In the genomic region with DNA sequence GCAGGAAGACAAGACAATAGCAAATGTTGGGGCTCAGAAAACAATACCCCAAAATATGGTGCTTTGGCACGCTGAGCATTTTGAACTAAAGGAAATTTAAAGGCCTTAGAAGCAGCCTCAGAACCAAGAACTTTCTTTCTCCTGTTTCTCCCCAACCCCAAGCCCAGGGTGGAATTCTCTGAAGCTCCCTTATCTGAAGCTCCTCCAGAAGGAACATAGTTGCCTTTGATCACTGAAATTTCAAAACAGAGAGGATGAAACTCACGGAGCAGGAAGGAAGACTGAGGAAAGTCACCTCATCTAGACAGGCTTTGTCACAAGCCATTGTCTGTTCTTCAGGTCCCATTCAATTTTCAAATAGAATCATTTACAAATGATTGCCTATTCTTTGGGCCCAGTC, we compare ENCODE assay signal across 13 cellular contexts. TPM values are rescaled to one million over a fixed set of nuclear protein-coding genes. Genes with fewer than 3 reads are reported as not detected.
DNase-seq lines count a peak whose midpoint lies in the region; ATAC-seq and TF ChIP-seq lines count a peak whose summit lies in the region.
"Had no signal": no experiment of that assay in that cellular context is flagged by ENCODE, and none has a peak within 500 bp of the region (broad histone marks: within the 10 kb centered on the region; RNA-seq: fewer than 3 reads in every experiment).

No MANE protein-coding gene starts in this region.

- H3K14ac ChIP-seq in trophoblast cell (ENCODE audit: low read length): no peak overlapping the region

- H3K4me1 ChIP-seq in GM23338 (ENCODE audit: insufficient read depth): peaks cover 29% of the 10 kb centered on the region
- peaks cover 14 to 15% of the 10 kb centered on the region in 2 experiments for H3K4me1 ChIP-seq in trophoblast cell (ENCODE audit: control insufficient read depth in 1 of 2, insufficient read depth in 2 of 2, low read length in 2 of 2)

- H3K4me3 Mint-ChIP-seq in GM23338: no peak overlapping the region
- no peak overlapping the region for H3K4me3 Mint-ChIP-seq in WTC11
- H3K4me3 Mint-ChIP-seq in activated T-cell treated with anti-CD3 and anti-CD28 coated beads, Interleukin-2, amount 50 U/mL, for 4 hours: no peak overlapping the region
- H3K4me3 Mint-ChIP-seq: B cell; CD4-positive, alpha-beta T cell had no signal

- no peak overlapping the region for H4K8ac ChIP-seq in trophoblast cell (ENCODE audit: low read depth, low read length)

- no CpG with 5 or more reads among the region's 2 CpGs for WGBS in trophoblast cell (ENCODE audit: extremely low coverage, insufficient coverage, insufficient read length)

- H2BK120ac ChIP-seq in trophoblast cell (ENCODE audit: insufficient read depth, low read length, poor library complexity): peak overlapping the region; percentile 84

- CTCF ChIA-PET in WTC11 (lab: Charles Lee): no interaction called here

- peak overlapping the region; percentile 81 for H2BK12ac ChIP-seq in trophoblast cell (ENCODE audit: low read length)

- no peaks in the 10 kb centered on the region for H3K9me2 ChIP-seq in GM23338 (ENCODE audit: insufficient read depth)

- H3K27me3 Mint-ChIP-seq in GM23338 (ENCODE audit: insufficient read depth, low read depth, poor library complexity): no peaks in the 10 kb centered on the region
- H3K27me3 Mint-ChIP-seq in WTC11 (ENCODE audit: low read depth): no peaks in the 10 kb centered on the region
- H3K27me3 Mint-ChIP-seq in activated T-cell treated with anti-CD3 and anti-CD28 coated beads, Interleukin-2, amount 50 U/mL, for 4 hours (ENCODE audit: low read depth): no peaks in the 10 kb centered on the region
- H3K27me3 Mint-ChIP-seq: B cell; CD4-positive, alpha-beta T cell had no signal

- peaks cover 23% of the 10 kb centered on the region for H3K4me1 Mint-ChIP-seq in GM23338
- H3K4me1 Mint-ChIP-seq in WTC11: peaks cover 33% of the 10 kb centered on the region
- H3K4me1 Mint-ChIP-seq in activated T-cell treated with anti-CD3 and anti-CD28 coated beads, Interleukin-2, amount 50 U/mL, for 4 hours (ENCODE audit: low read depth): no peaks in the 10 kb centered on the region
- H3K4me1 Mint-ChIP-seq: B cell had no signal

- H2AFZ ChIP-seq in GM23338 (peak overlapping the region; percentile 26), trophoblast cell (ENCODE audit: insufficient read depth, low read length, poor library complexity) (no peak overlapping the region)

- H3K9me3 Mint-ChIP-seq in GM23338 (no peaks in the 10 kb centered on the region), WTC11 (no peaks in the 10 kb centered on the region)
- H3K9me3 Mint-ChIP-seq in activated T-cell treated with anti-CD3 and anti-CD28 coated beads, Interleukin-2, amount 50 U/mL, for 4 hours: no peaks in the 10 kb centered on the region
- H3K9me3 Mint-ChIP-seq: CD4-positive, alpha-beta T cell had no signal

- H4K91ac ChIP-seq in trophoblast cell (ENCODE audit: low read depth, low read length): peak overlapping the region; percentile 20

- no peak overlapping the region for H3K4ac ChIP-seq in trophoblast cell (ENCODE audit: low read depth, low read length)

- H3K27me3 ChIP-seq in GM23338 (ENCODE audit: insufficient read depth): no peaks in the 10 kb centered on the region
- H3K27me3 ChIP-seq in trophoblast cell (ENCODE audit: insufficient read depth, low read length): no peaks in the 10 kb centered on the region

- H3K36me3 Mint-ChIP-seq in GM23338 (ENCODE audit: low read depth) (no peaks in the 10 kb centered on the region), WTC11 (no peaks in the 10 kb centered on the region)
- peaks cover 2% of the 10 kb centered on the region for H3K36me3 Mint-ChIP-seq in activated T-cell treated with anti-CD3 and anti-CD28 coated beads, Interleukin-2, amount 50 U/mL, for 4 hours (ENCODE audit: insufficient read depth)

- 0 out of 2 replicates have a peak overlapping the region, but pooled peaks have one; percentile 6 for H3K27ac ChIP-seq in GM23338 (ENCODE audit: low read depth)
- H3K27ac ChIP-seq in trophoblast cell (ENCODE audit: low read depth, low read length): peak overlapping the region; percentile 70

- H4K12ac ChIP-seq in trophoblast cell (ENCODE audit: low read depth, low read length): no peak overlapping the region

- H2BK5ac ChIP-seq in trophoblast cell (ENCODE audit: low read depth, low read length, poor library complexity): peak overlapping the region; percentile 3

- H2AK5ac ChIP-seq in trophoblast cell (ENCODE audit: low read length): no peak overlapping the region

- no peak for DNase-seq in GM23338 (ENCODE audit: low spot score)
- DNase-seq in WTC11 (ENCODE audit: low spot score): no peak
- DNase-seq in islet precursor cell: peak; percentile 51
- DNase-seq in trophoblast cell: peak; percentile 36 to 79
- no peak for DNase-seq in D341Med (ENCODE audit: low spot score)
- no peak for DNase-seq in activated T-cell treated with anti-CD3 and anti-CD28 coated beads, Interleukin-2, amount 50 U/mL, for 4 hours
- no peak for DNase-seq in mucosa of gallbladder (ENCODE audit: low spot score)
- DNase-seq: ACHN; C1 segment of cervical spinal cord; CD4-positive, alpha-beta T cell; DND-41; GDM1 had no signal

- 0 out of 2 replicates have a peak, but pooled peaks cover 4% of the 10 kb centered on the region for H3F3A ChIP-seq in GM23338 (replicated peaks; ENCODE audit: low read depth)

- no peak overlapping the region for H3K18ac ChIP-seq in trophoblast cell (ENCODE audit: low read length)

- TF ChIP-seq CTCF in GM23338 (conservative IDR thresholded peaks at IDR 0.05; ENCODE audit: low read depth in 2 of 2) (no peak), WTC11 (IDR thresholded peaks at IDR 0.05) (no peak)

- no peak overlapping the region for H3K9ac ChIP-seq in trophoblast cell (ENCODE audit: low read length)

- no peaks in the 10 kb centered on the region for H4K20me1 ChIP-seq in GM23338 (replicated peaks; ENCODE audit: insufficient read depth)

- POLR2A ChIA-PET in WTC11 (lab: Charles Lee): no interaction called here

- H3K79me1 ChIP-seq in trophoblast cell (ENCODE audit: low read length): peaks cover 25% of the 10 kb centered on the region

- H3K9me3 ChIP-seq in trophoblast cell (ENCODE audit: insufficient read depth, low read depth, low read length): no peaks in the 10 kb centered on the region

- H3K79me2 ChIP-seq in GM23338 (replicated peaks; ENCODE audit: insufficient read depth) (no peaks in the 10 kb centered on the region), trophoblast cell (ENCODE audit: control insufficient read depth, insufficient read depth, low read length, poor library complexity) (peaks cover 2% of the 10 kb centered on the region)

- H3K4me2 ChIP-seq in GM23338: peak overlapping the region; percentile 49; the same call in 1 of the 2 replicates
- no peak overlapping the region for H3K4me2 ChIP-seq in trophoblast cell (ENCODE audit: low read length)

- no peak for ATAC-seq in GM23338
- no peak for ATAC-seq in WTC11
- ATAC-seq in activated T-cell treated with anti-CD3 and anti-CD28 coated beads, Interleukin-2, amount 50 U/mL, for 4 hours: no peak

- H3K4me3 ChIP-seq in GM23338 (no peak overlapping the region; the same call in 1 of the 2 replicates), trophoblast cell (ENCODE audit: low read depth, low read length) (no peak overlapping the region)

- H3K27ac Mint-ChIP-seq in GM23338 (no peak overlapping the region), WTC11 (peak overlapping the region; percentile 85)
- H3K27ac Mint-ChIP-seq: B cell; CD4-positive, alpha-beta T cell had no signal

- H3K36me3 ChIP-seq in GM23338 (ENCODE audit: insufficient read depth) (no peaks in the 10 kb centered on the region), trophoblast cell (ENCODE audit: control insufficient read depth in 1 of 2, insufficient read depth in 2 of 2, low read length in 2 of 2) (no peaks in the 10 kb centered on the region)

- no peak overlapping the region for H3K23ac ChIP-seq in trophoblast cell (ENCODE audit: low read length)

TF ChIP-seq in GM23338, 12 proteins besides CTCF, POLR2A, EP300 and RAD21 (continues in another document):
- TF ChIP-seq ETS1 (IDR thresholded peaks at IDR 0.05) (no peak), CREB1 (CRISPR knock-in tag; IDR thresholded peaks at IDR 0.05; ENCODE audit: low read depth) (no peak)

TF ChIP-seq in WTC11, 78 proteins besides CTCF, POLR2A, EP300 and RAD21 (continues in another document):
- TF ChIP-seq FOXK1 (CRISPR knock-in tag; IDR thresholded peaks at IDR 0.05) (no peak), ATF1 (CRISPR knock-in tag; IDR thresholded peaks at IDR 0.05) (no peak), ZNF317 (CRISPR knock-in tag; IDR thresholded peaks at IDR 0.05; ENCODE audit: borderline replicate concordance, low read depth) (no peak), USF2 (CRISPR knock-in tag; IDR thresholded peaks at IDR 0.05) (no peak), CREM (CRISPR knock-in tag; IDR thresholded peaks at IDR 0.05) (no peak), PRRX2 (CRISPR knock-in tag; IDR thresholded peaks at IDR 0.05) (no peak)

RNA-seq across cellular contexts. Expression of gene BMPR2, which starts 15.5 kb away (rescaled TPM):
- total RNA-seq in GM23338 (2014; rRNA removed; shearing (Covaris generic)): 14.2 and 21.6 TPM in 2 replicates
- 6.3 and 6.7 TPM in 2 replicates for polyA plus RNA-seq in GM23338 (2016; fragmentation: Nextera tagmentation; extraction: Ambion mirVana)
- total RNA-seq in WTC11 (2021): 18.1 to 22.1 TPM (median 19.8 TPM) in 3 replicates
- 49.8 and 50.0 TPM in 2 replicates for polyA plus RNA-seq in trophoblast cell (2013)
- total RNA-seq in activated T-cell treated with anti-CD3 and anti-CD28 coated beads, Interleukin-2, amount 50 U/mL, for 4 hours: 1 to 10 TPM; 3.8 to 4.8 (median 3.9) TPM
- total RNA-seq in mucosa of gallbladder: 57.8 TPM

Comparison
In these comparisons a context has a peak if more than half of its experiments do, and no peak if none do; other contexts are left out.
1. DNase-seq: peak in islet precursor cell (single experiment) and trophoblast cell (2 of 2); none in GM23338 (single experiment), WTC11 (single experiment), D341Med (single experiment), activated T-cell treated with anti-CD3 and anti-CD28 coated beads, Interleukin-2, amount 50 U/mL, for 4 hours (single experiment) and mucosa of gallbladder (single experiment).